Comparison of ENCODE assay signal across 8 cellular contexts in the genomic region with DNA sequence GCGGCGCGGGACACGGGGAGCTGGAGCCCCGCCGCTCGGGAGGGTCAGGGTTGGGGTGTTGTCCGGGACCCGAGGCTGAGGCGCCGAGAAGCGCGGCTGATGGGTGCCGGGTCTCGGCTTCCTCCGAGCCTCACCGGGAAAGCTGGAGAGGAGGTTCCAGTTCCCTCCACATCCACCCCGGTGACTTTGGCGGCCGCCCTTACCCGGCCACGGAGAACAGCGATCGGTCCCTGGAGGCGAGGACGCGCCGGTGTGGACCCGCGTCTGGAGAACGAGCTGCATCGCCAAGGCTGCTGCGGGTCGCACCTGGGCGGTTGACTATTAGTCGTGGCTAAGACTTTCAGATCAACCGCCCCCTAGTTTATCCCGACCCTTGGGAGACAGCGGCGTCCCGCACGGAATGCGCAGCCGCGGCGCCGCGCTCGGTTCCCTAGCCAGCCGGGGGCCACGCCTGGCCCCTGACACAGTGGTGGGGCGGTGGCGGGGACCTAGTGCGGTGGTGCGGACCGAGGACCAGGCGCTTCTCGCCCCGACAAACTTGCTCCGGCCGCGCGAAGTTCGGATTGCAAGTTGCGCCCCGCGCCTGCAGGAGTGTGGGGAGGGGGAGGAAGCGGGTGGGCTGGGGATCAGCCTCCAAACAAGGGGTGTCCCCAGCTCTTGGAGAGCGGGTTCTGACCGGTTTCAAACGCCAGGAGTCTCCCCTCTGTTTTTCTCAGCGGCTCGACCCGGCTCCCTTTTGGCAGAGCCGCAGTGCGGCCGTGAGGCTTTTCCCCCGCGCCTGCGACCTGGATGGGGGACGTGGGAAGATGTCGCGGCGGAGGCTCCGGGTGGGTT. TPM values are rescaled to one million over a fixed set of nuclear protein-coding genes. Genes with fewer than 3 reads are reported as not detected.
DNase-seq lines count a peak whose midpoint lies in the region; ATAC-seq and TF ChIP-seq lines count a peak whose summit lies in the region.

No MANE protein-coding gene starts in this region.

- ATAC-seq in HG02981 (IDR thresholded peaks at IDR 0.05; ENCODE audit: unreplicated experiment) (peak; percentile 36), HG02884 (IDR thresholded peaks at IDR 0.05; ENCODE audit: unreplicated experiment) (no peak), GM18498 (IDR thresholded peaks at IDR 0.05; ENCODE audit: unreplicated experiment) (no peak), GM18861 (IDR thresholded peaks at IDR 0.05; ENCODE audit: unreplicated experiment) (no peak)
- peak; percentile 35 to 60 for ATAC-seq in natural killer cell treated with Interleukin-12 subunit alpha and Interleukin-12 subunit beta and Interleukin-15 and Interleukin-18, amount 100 ng/mL, for 72 hours

- no peak overlapping the region for H3K27ac Mint-ChIP-seq in activated CD4-positive, alpha-beta memory T cell treated with anti-CD3 and anti-CD28 coated beads for 36 hours
- no peak overlapping the region for H3K27ac Mint-ChIP-seq in natural killer cell treated with Interleukin-12 subunit alpha and Interleukin-12 subunit beta and Interleukin-15 and Interleukin-18, amount 100 ng/mL, for 72 hours

- peaks cover 49% of the 10 kb centered on the region for H3K27me3 Mint-ChIP-seq in activated CD4-positive, alpha-beta memory T cell treated with anti-CD3 and anti-CD28 coated beads for 36 hours
- H3K27me3 Mint-ChIP-seq in natural killer cell treated with Interleukin-12 subunit alpha and Interleukin-12 subunit beta and Interleukin-15 and Interleukin-18, amount 100 ng/mL, for 72 hours: peaks cover 32 to 49% of the 10 kb centered on the region in 2 donors

- no peaks in the 10 kb centered on the region for H3K9me3 Mint-ChIP-seq in activated CD4-positive, alpha-beta memory T cell treated with anti-CD3 and anti-CD28 coated beads for 36 hours
- no peaks in the 10 kb centered on the region for H3K9me3 Mint-ChIP-seq in natural killer cell treated with Interleukin-12 subunit alpha and Interleukin-12 subunit beta and Interleukin-15 and Interleukin-18, amount 100 ng/mL, for 72 hours

- peak overlapping the region; percentile 45 for H3K4me3 Mint-ChIP-seq in activated CD4-positive, alpha-beta memory T cell treated with anti-CD3 and anti-CD28 coated beads for 36 hours
- H3K4me3 Mint-ChIP-seq in natural killer cell treated with Interleukin-12 subunit alpha and Interleukin-12 subunit beta and Interleukin-15 and Interleukin-18, amount 100 ng/mL, for 72 hours: peak overlapping the region; percentile 12

- intact Hi-C loops in activated CD4-positive, alpha-beta memory T cell treated with anti-CD3 and anti-CD28 coated beads for 36 hours (cut with micrococcal nuclease): loop anchor here (5.0 kb wide), 1 partner anchor 191 kb away; no protein-coding TSS in a partner anchor

- peak overlapping the region; percentile 47 for H3K4me3 ChIP-seq in fibroblast of mammary gland (ENCODE audit: control insufficient read depth, low read depth, low read length)

- no peak for TF ChIP-seq CTCF in fibroblast of mammary gland (conservative IDR thresholded peaks at IDR 0.05; ENCODE audit: control insufficient read depth, insufficient read depth, low read depth, low read length)

- DNase-seq in EL: peak; percentile 43
- DNase-seq in activated CD4-positive, alpha-beta memory T cell treated with anti-CD3 and anti-CD28 coated beads for 36 hours: peak; percentile 23
- peak; percentile 21 for DNase-seq in fibroblast of mammary gland (ENCODE audit: low read depth)
- DNase-seq in natural killer cell treated with Interleukin-12 subunit alpha and Interleukin-12 subunit beta and Interleukin-15 and Interleukin-18, amount 100 ng/mL, for 72 hours (ENCODE audit: low spot score): no peak

- H3K4me1 Mint-ChIP-seq in activated CD4-positive, alpha-beta memory T cell treated with anti-CD3 and anti-CD28 coated beads for 36 hours (ENCODE audit: low read depth): peaks cover 12% of the 10 kb centered on the region
- peaks cover 9 to 16% of the 10 kb centered on the region in 2 donors for H3K4me1 Mint-ChIP-seq in natural killer cell treated with Interleukin-12 subunit alpha and Interleukin-12 subunit beta and Interleukin-15 and Interleukin-18, amount 100 ng/mL, for 72 hours (ENCODE audit: low read depth in 2 of 2)

- CTCF ChIA-PET in activated CD4-positive, alpha-beta memory T cell treated with anti-CD3 and anti-CD28 coated beads for 36 hours (lab: Charles Lee): interaction anchor here (0.6 to 2.0 kb wide), 6 partner anchors 11 to 276 kb away, joined by 3 to 9 read pairs (median 4); a partner anchor contains a TSS

- no peaks in the 10 kb centered on the region for H3K36me3 Mint-ChIP-seq in activated CD4-positive, alpha-beta memory T cell treated with anti-CD3 and anti-CD28 coated beads for 36 hours
- H3K36me3 Mint-ChIP-seq in natural killer cell treated with Interleukin-12 subunit alpha and Interleukin-12 subunit beta and Interleukin-15 and Interleukin-18, amount 100 ng/mL, for 72 hours: no peaks in the 10 kb centered on the region

- POLR2A ChIA-PET in activated CD4-positive, alpha-beta memory T cell treated with anti-CD3 and anti-CD28 coated beads for 36 hours (lab: Charles Lee): no interaction called here

RNA-seq across cellular contexts. Expression of a gene that starts 0.5 kb away (rescaled TPM):
- total RNA-seq in activated CD4-positive, alpha-beta memory T cell treated with anti-CD3 and anti-CD28 coated beads for 36 hours: under 1 TPM; 0.07 TPM
- total RNA-seq in natural killer cell treated with Interleukin-12 subunit alpha and Interleukin-12 subunit beta and Interleukin-15 and Interleukin-18, amount 100 ng/mL, for 72 hours: under 1 TPM; 0.33 to 0.42 TPM

Comparison
In these comparisons a context has a peak if more than half of its experiments do, and no peak if none do; other contexts are left out.
1. ATAC-seq: peak in HG02981 (single experiment) and natural killer cell treated with Interleukin-12 subunit alpha and Interleukin-12 subunit beta and Interleukin-15 and Interleukin-18, amount 100 ng/mL, for 72 hours (2 of 2); none in HG02884 (single experiment), GM18498 (single experiment) and GM18861 (single experiment).